9 cellular contexts compared by ENCODE assay signal in genomic region chr21:33025471-33026298, GRCh38. TPM values are rescaled to one million over a fixed set of nuclear protein-coding genes. Genes with fewer than 3 reads are reported as not detected.
DNase-seq lines count a peak whose midpoint lies in the region; ATAC-seq, FAIRE-seq and TF ChIP-seq lines count a peak whose summit lies in the region.
"Had no signal": no experiment of that assay in that cellular context is flagged by ENCODE, and none has a peak within 500 bp of the region (broad histone marks: within the 10 kb centered on the region; RNA-seq: fewer than 3 reads in every experiment).

OLIG2 (plus strand) TSS chr21:33025935; CDS start chr21:33026863, 928 bp downstream.

- FAIRE-seq in RCC 7860 (lab: Jason Lieb, UNC) = no peak

- H3K27ac ChIP-seq in iPS-20b (ENCODE audit: low read length) (no peak within 1 kb of the TSS), gastroesophageal sphincter (no peak within 1 kb of the TSS)

- CTCF ChIA-PET in activated naive CD4-positive, alpha-beta T cell treated with anti-CD3 and anti-CD28 coated beads for 36 hours (lab: Charles Lee) = interaction anchor here (1.4 to 1.5 kb wide), 3 partner anchors 60 to 193 kb away, joined by 3 to 5 read pairs (median 4); no protein-coding TSS in a partner anchor
- CTCF ChIA-PET in T-cell (lab: Charles Lee) = interaction anchor here (0.6 to 0.7 kb wide), 2 partner anchors 9 to 16 kb away, joined by 3 to 5 read pairs; no protein-coding TSS in a partner anchor

- H3K9ac ChIP-seq in iPS-20b (ENCODE audit: low read depth, low read length) = peak within 1 kb of the TSS; percentile 17; the same call in 1 of the 2 replicates

- 0 to 5% methylated on average over 1 to 8 of the region's 52 CpGs for WGBS in gastroesophageal sphincter (ENCODE audit: low coverage in 1 of 2), 2 donors

- TF ChIP-seq POLR2A in gastroesophageal sphincter (IDR thresholded peaks at IDR 0.05) = no peak

- H3K36me3 ChIP-seq in iPS-20b (ENCODE audit: insufficient read depth, low read depth, low read length) (no peaks in the 10 kb centered on the region), gastroesophageal sphincter (no peaks in the 10 kb centered on the region)

- no peak for DNase-seq in activated naive CD4-positive, alpha-beta T cell treated with anti-CD3 and anti-CD28 coated beads for 36 hours
- DNase-seq in activated naive CD4-positive, alpha-beta T cell treated with anti-CD3 and anti-CD28 coated beads, Interleukin-2, amount 50 U/mL, for 16 hours = no peak
- no peak for DNase-seq in T-cell
- DNase-seq in type B pancreatic cell (ENCODE audit: extremely low spot score, unreplicated experiment) = peak; percentile 85
- no peak for DNase-seq in RCC 7860 (ENCODE audit: low spot score)
- no peak for DNase-seq in Right ventricle myocardium inferior (ENCODE audit: missing footprints)

- H3K27me3 Mint-ChIP-seq in activated naive CD4-positive, alpha-beta T cell treated with anti-CD3 and anti-CD28 coated beads for 36 hours (ENCODE audit: low read depth) = peaks cover 85% of the 10 kb centered on the region
- H3K27me3 Mint-ChIP-seq in T-cell (peaks cover 54 to 79% of the 10 kb centered on the region in 2 donors), type B pancreatic cell (peaks cover 89% of the 10 kb centered on the region)

- peaks cover 56% of the 10 kb centered on the region for H3K4me1 Mint-ChIP-seq in activated naive CD4-positive, alpha-beta T cell treated with anti-CD3 and anti-CD28 coated beads for 36 hours (ENCODE audit: low read depth)
- peaks cover 54 to 60% (median 60%) of the 10 kb centered on the region in 3 donors for H3K4me1 Mint-ChIP-seq in T-cell
- peaks cover 6% of the 10 kb centered on the region for H3K4me1 Mint-ChIP-seq in type B pancreatic cell (ENCODE audit: unreplicated experiment)

- no peak for ATAC-seq in T-cell (replicated peaks in 1 of 4)
- ATAC-seq in gastroesophageal sphincter = no peak
- no peak for ATAC-seq in Right ventricle myocardium inferior

- TF ChIP-seq CTCF in type B pancreatic cell (conservative IDR thresholded peaks at IDR 0.05) (no peak), gastroesophageal sphincter (IDR thresholded peaks at IDR 0.05) (no peak)

- peak within 1 kb of the TSS; percentile 65 for H3K4me3 ChIP-seq in iPS-20b (ENCODE audit: low read length)
- H3K4me3 ChIP-seq in gastroesophageal sphincter = peak within 1 kb of the TSS in 1 of 2 donors; percentile 2

- peaks cover 4% of the 10 kb centered on the region; the same call in 1 of the 2 replicates for H3K9me3 ChIP-seq in iPS-20b (ENCODE audit: insufficient read depth, low read depth, low read length)
- no peaks in the 10 kb centered on the region for H3K9me3 ChIP-seq in gastroesophageal sphincter

- peak within 1 kb of the TSS; percentile 33 for H3K4me3 Mint-ChIP-seq in activated naive CD4-positive, alpha-beta T cell treated with anti-CD3 and anti-CD28 coated beads for 36 hours
- H3K4me3 Mint-ChIP-seq in T-cell = peak within 1 kb of the TSS; percentile 14 to 67 (median 24)
- peak within 1 kb of the TSS; percentile 89 for H3K4me3 Mint-ChIP-seq in type B pancreatic cell

- no peak for TF ChIP-seq EP300 in gastroesophageal sphincter (IDR thresholded peaks at IDR 0.05)

- POLR2A ChIA-PET in T-cell (lab: Charles Lee) = no interaction called here

- H3K9me3 Mint-ChIP-seq in activated naive CD4-positive, alpha-beta T cell treated with anti-CD3 and anti-CD28 coated beads for 36 hours = no peaks in the 10 kb centered on the region
- H3K9me3 Mint-ChIP-seq in T-cell (no peaks in the 10 kb centered on the region), type B pancreatic cell (no peaks in the 10 kb centered on the region)

- intact Hi-C loops in activated naive CD4-positive, alpha-beta T cell treated with anti-CD3 and anti-CD28 coated beads for 36 hours (cut with micrococcal nuclease) = loop anchor here (2.0 to 10.0 kb wide), 2 partner anchors 45 to 99 kb away; partner anchors contain the start of gene OLIG1
- intact Hi-C loops in Right ventricle myocardium inferior (cut with DNase I) = loop anchor here (10.0 kb wide), 1 partner anchor 49 kb away; the partner anchor contains the start of gene OLIG1

- H3K36me3 Mint-ChIP-seq in activated naive CD4-positive, alpha-beta T cell treated with anti-CD3 and anti-CD28 coated beads for 36 hours (ENCODE audit: low read depth) = no peaks in the 10 kb centered on the region
- H3K36me3 Mint-ChIP-seq in T-cell (no peaks in the 10 kb centered on the region), type B pancreatic cell (no peaks in the 10 kb centered on the region)

- no peak within 1 kb of the TSS for H3K27ac Mint-ChIP-seq in activated naive CD4-positive, alpha-beta T cell treated with anti-CD3 and anti-CD28 coated beads for 36 hours
- peak within 1 kb of the TSS in 1 of 2 donors; percentile 46 for H3K27ac Mint-ChIP-seq in T-cell
- H3K27ac Mint-ChIP-seq in type B pancreatic cell = peak within 1 kb of the TSS; percentile 46

- H3K4me1 ChIP-seq in iPS-20b (ENCODE audit: insufficient read depth, low read length) = peaks cover 8% of the 10 kb centered on the region; the same call in 1 of the 2 replicates
- H3K4me1 ChIP-seq in gastroesophageal sphincter = peaks cover 0 to 74% (median 31%) of the 10 kb centered on the region in 3 donors

- H3K27me3 ChIP-seq in iPS-20b (ENCODE audit: insufficient read depth, low read length) = peaks cover 100% of the 10 kb centered on the region
- peaks cover 100% of the 10 kb centered on the region for H3K27me3 ChIP-seq in gastroesophageal sphincter

RNA-seq across cellular contexts. Expression of gene OLIG2, which starts in this region (rescaled TPM):
- not detected for total RNA-seq in activated naive CD4-positive, alpha-beta T cell treated with anti-CD3 and anti-CD28 coated beads for 36 hours
- total RNA-seq in T-cell (not detected), type B pancreatic cell (ENCODE audit: low replicate concordance) (1.4 TPM in 1 of 2 replicates, not detected in the other), gastroesophageal sphincter (not detected), Right ventricle myocardium inferior (not detected)
- total RNA-seq: epithelial cell of proximal tubule had no signal

Comparison
In these comparisons a context has a peak if more than half of its experiments do, and no peak if none do; other contexts are left out.
1. H3K4me3 Mint-ChIP-seq: peak in every context shown above with its lines; median percentile 89 in type B pancreatic cell; 33 in activated naive CD4-positive, alpha-beta T cell treated with anti-CD3 and anti-CD28 coated beads for 36 hours; 24 in T-cell.